Comparison of ENCODE assay signal across 8 cellular contexts in genomic region chr20:63627129-63627699, GRCh38. TPM values are rescaled to one million over a fixed set of nuclear protein-coding genes. Genes with fewer than 3 reads are reported as not detected.
DNase-seq lines count a peak whose midpoint lies in the region; ATAC-seq and TF ChIP-seq lines count a peak whose summit lies in the region.

No MANE protein-coding gene starts in this region.

- H3K4me1 ChIP-seq in heart right ventricle (peaks cover 0 to 33% (median 24%) of the 10 kb centered on the region in 9 donors), upper lobe of left lung (peaks cover 20 to 51% (median 24%) of the 10 kb centered on the region in 4 donors)

- H3K27me3 ChIP-seq in heart right ventricle (no peaks in the 10 kb centered on the region), upper lobe of left lung (no peaks in the 10 kb centered on the region)

- peak; percentile 87 for ATAC-seq in HG02642 (IDR thresholded peaks at IDR 0.05; ENCODE audit: poor library complexity, unreplicated experiment)
- ATAC-seq in heart right ventricle = peak; percentile 90 to 94 (median 92)
- peak; percentile 95 for ATAC-seq in upper lobe of left lung (ENCODE audit: low FRiP score in 2 of 2)

- H3K4me3 ChIP-seq in GM12875 (ENCODE audit: low read depth, low read length) (peak overlapping the region; percentile 95), heart right ventricle (peak overlapping the region; percentile 65 to 99 (median 92)), upper lobe of left lung (peak overlapping the region; percentile 83 to 100 (median 95))

- no peaks in the 10 kb centered on the region for H3K36me3 ChIP-seq in heart right ventricle
- peaks cover 0 to 5% (median 0%) of the 10 kb centered on the region in 4 donors for H3K36me3 ChIP-seq in upper lobe of left lung

- WGBS in adipose tissue, 3 donors = 0 to 2% (median 0%) methylated on average over 57 to 64 of the region's 64 CpGs
- 0% methylated on average over 58 to 64 of the region's 64 CpGs for WGBS in heart right ventricle, 2 donors
- 0 to 5% methylated on average over 4 to 44 of the region's 64 CpGs for WGBS in upper lobe of left lung, 2 donors

- TF ChIP-seq POLR2A in upper lobe of left lung (IDR thresholded peaks at IDR 0.05) = peak in 3 of 4 donors; percentile 65 to 85 (median 84)

- TF ChIP-seq EP300 in upper lobe of left lung (IDR thresholded peaks at IDR 0.05) = no peak

- peak; percentile 90 for DNase-seq in NCI-H1105 (lab: John Stamatoyannopoulos, UW)
- DNase-seq in SW480 (ENCODE audit: low spot score) = peak; percentile 96
- DNase-seq in heart right ventricle = peak; percentile 94 to 95
- DNase-seq in posterior cingulate gyrus = peak; percentile 85 to 98 (median 90)
- DNase-seq in upper lobe of left lung = peak; percentile 94 to 100

- H3K27ac ChIP-seq in adipose tissue (ENCODE audit: low read depth, low read length) (peak overlapping the region; percentile 91), heart right ventricle (peak overlapping the region; percentile 90 to 99 (median 97)), upper lobe of left lung (peak overlapping the region; percentile 95 to 99 (median 97))

- intact Hi-C loops in heart right ventricle (cut with DNase I) (loop anchor here in 5 of 10 donors (1.0 to 10.0 kb wide), 4 partner anchors 31 to 238 kb away; partner anchors contain the start of genes ABHD16B (in 2 of the 5), HELZ2 (in 2 of the 5), RTEL1 (in 2 of the 5) and TPD52L2 (in 2 of the 5)), posterior cingulate gyrus (cut with DNase I) (loop anchor here (5.0 kb wide), 1 partner anchor 330 kb away; the partner anchor contains the start of gene UCKL1)

- no peak for TF ChIP-seq CTCF in GM12875 (IDR thresholded peaks at IDR 0.05; ENCODE audit: borderline replicate concordance, insufficient read depth, low read depth, low read length)
- TF ChIP-seq CTCF in heart right ventricle (IDR thresholded peaks at IDR 0.05) = no peak
- TF ChIP-seq CTCF in upper lobe of left lung (IDR thresholded peaks at IDR 0.05) = no peak

- no peaks in the 10 kb centered on the region for H3K9me3 ChIP-seq in heart right ventricle
- no peaks in the 10 kb centered on the region for H3K9me3 ChIP-seq in upper lobe of left lung

RNA-seq across cellular contexts. Expression of gene GMEB2, which starts 0.3 kb away (rescaled TPM):
- 1 to 10 TPM; 6.9 to 9.6 (median 7.5) TPM for polyA plus RNA-seq in adipose tissue
- total RNA-seq in heart right ventricle = 1 to 10 TPM; 4.9 to 7.5 (median 5.8) TPM
- 1 to 10 TPM; 6.0 to 8.2 TPM for polyA plus RNA-seq in heart right ventricle
- 10 to 100 TPM; 10.1 to 12.9 (median 12.4) TPM for total RNA-seq in upper lobe of left lung

RNA-seq across cellular contexts. Expression of gene STMN3, which starts 26.0 kb away (rescaled TPM):
- polyA plus RNA-seq in adipose tissue (10 to 100 TPM; 10.6 to 16.9 (median 12.6) TPM), heart right ventricle (1 to 10 TPM; 9.7 TPM)
- total RNA-seq in heart right ventricle (1 to 10 TPM; 1.7 to 9.9 (median 3.9) TPM), upper lobe of left lung (10 to 100 TPM in 3 of 6 donors, 1 to 10 TPM in 3; 2.1 to 16.5 (median 9.1) TPM)

RNA-seq across cellular contexts. Expression of gene RTEL1, which starts 30.9 kb away (rescaled TPM):
- polyA plus RNA-seq in adipose tissue = 10 to 100 TPM in 2 of 3 donors, 1 to 10 TPM in 1; 7.3 to 16.1 (median 11.8) TPM
- total RNA-seq in heart right ventricle = 10 to 100 TPM in 5 of 10 donors, 1 to 10 TPM in 5; 6.1 to 14.5 (median 10.3) TPM
- polyA plus RNA-seq in heart right ventricle = 10 to 100 TPM in 1 of 2 donors, 1 to 10 TPM in 1; 5.3 to 18.8 TPM
- 10 to 100 TPM in 5 of 6 donors, 1 to 10 TPM in 1; 8.6 to 73.3 (median 32.5) TPM for total RNA-seq in upper lobe of left lung

RNA-seq across cellular contexts. Expression of gene HELZ2, which starts 53.2 kb away (rescaled TPM):
- polyA plus RNA-seq in adipose tissue = 10 to 100 TPM; 11.3 to 22.0 (median 13.3) TPM
- total RNA-seq in heart right ventricle = 10 to 100 TPM; 10.8 to 34.3 (median 12.7) TPM
- 10 to 100 TPM in 1 of 2 donors, 1 to 10 TPM in 1; 4.8 to 12.2 TPM for polyA plus RNA-seq in heart right ventricle
- 100 to 1,000 TPM in 1 of 6 donors, 10 to 100 TPM in 5; 40.1 to 102 (median 56.6) TPM for total RNA-seq in upper lobe of left lung

Comparison
In these comparisons a context has a peak if more than half of its experiments do, and no peak if none do; other contexts are left out.
1. Peak in every context shown above with its lines: DNase-seq, ATAC-seq, H3K4me3 ChIP-seq and H3K27ac ChIP-seq.